ENCODE assay signal across 9 cellular contexts in the genomic region with DNA sequence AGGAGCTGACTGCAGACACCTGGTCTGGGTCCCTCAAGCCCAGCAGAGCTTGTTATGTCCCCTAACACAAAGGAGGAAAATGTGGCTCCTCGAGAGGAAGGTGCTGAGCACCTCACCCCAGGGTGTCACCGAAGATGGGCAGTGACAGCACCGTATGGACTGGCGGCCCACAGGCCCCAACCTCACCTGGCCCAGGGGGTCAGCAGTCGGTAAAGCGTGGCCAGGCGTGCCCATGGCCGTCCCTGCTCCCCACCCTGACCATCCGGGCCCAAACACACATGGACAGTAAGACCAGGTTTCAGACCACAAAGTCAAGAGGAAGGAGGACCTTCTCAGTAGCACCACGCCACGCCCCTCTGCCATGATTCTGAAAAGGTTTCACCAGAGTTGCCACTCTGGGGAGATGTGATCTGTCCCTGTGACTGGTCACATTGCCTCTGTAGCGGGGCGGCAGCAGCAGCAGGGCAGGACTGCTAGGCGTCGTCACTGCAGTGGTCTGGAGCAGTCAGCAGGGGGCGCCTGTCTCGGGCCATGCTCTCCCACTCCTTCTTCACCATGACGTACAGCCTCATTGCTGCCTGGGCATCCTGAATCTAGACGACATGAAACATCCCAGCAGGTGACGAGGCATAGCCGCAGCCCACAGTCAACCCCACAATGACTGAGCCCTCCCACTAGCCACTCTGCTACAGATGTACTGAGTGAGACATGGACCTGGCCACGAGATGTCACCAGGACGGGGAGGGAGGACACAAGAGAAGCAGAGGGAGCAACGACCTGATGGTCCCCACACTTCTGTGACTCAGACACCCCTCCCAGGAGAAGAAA. TPM values are rescaled to one million over a fixed set of nuclear protein-coding genes. Genes with fewer than 3 reads are reported as not detected.
A peak's percentile ranks its signal among the peaks of the same experiment; 100 is the strongest.
DNase-seq lines count a peak whose midpoint lies in the region; ATAC-seq and TF ChIP-seq lines count a peak whose summit lies in the region.
"Had no signal": no experiment of that assay in that cellular context is flagged by ENCODE, and none has a peak within 500 bp of the region (broad histone marks: within the 10 kb centered on the region; RNA-seq: fewer than 3 reads in every experiment).

No MANE protein-coding gene starts in this region.

- H3K27me3 Mint-ChIP-seq in activated T-helper 17 cell treated with anti-CD3 and anti-CD28 coated beads, Interleukin-2, amount 50 U/mL, for 72 hours: no peaks in the 10 kb centered on the region

- H3K27ac ChIP-seq in RWPE2 (ENCODE audit: poor library complexity, severe bottlenecking) (no peak overlapping the region), neutrophil (no peak overlapping the region), stomach (no peak overlapping the region)
- H3K27ac ChIP-seq: BLaER1 treated with 17β-estradiol and CSF1 and Interleukin-3, amounts not matched to agents 10 nM and 100 nM had no signal

- TF ChIP-seq EP300 in stomach (IDR thresholded peaks at IDR 0.05): no peak

- H3K27me3 ChIP-seq in RWPE2 (ENCODE audit: insufficient read depth, poor library complexity, severe bottlenecking) (no peaks in the 10 kb centered on the region), neutrophil (no peaks in the 10 kb centered on the region), stomach (no peaks in the 10 kb centered on the region)
- H3K27me3 ChIP-seq: BLaER1 treated with 17β-estradiol and CSF1 and Interleukin-3, amounts not matched to agents 10 nM and 100 nM had no signal

- DNase-seq in NCI-H1436 (lab: John Stamatoyannopoulos, UW) (peak; percentile 26), NCI-H1436 treated with DMSO at 0.1 percent for 48 hours (lab: John Stamatoyannopoulos, UW) (no peak), RWPE2 (ENCODE audit: low spot score) (peak; percentile 59), fibroblast of pulmonary artery (ENCODE audit: low read depth) (peak; percentile 80), stomach (peak; percentile 82)
- peak; percentile 80 for DNase-seq in Jurkat, Clone E6-1 (ENCODE audit: low read depth, low spot score)

- H3K36me3 ChIP-seq in RWPE2 (ENCODE audit: low read depth) (peaks cover 67% of the 10 kb centered on the region), neutrophil (peaks cover 53% of the 10 kb centered on the region), stomach (peaks cover 36 to 90% (median 86%) of the 10 kb centered on the region in 4 donors)

- TF ChIP-seq POLR2A in stomach (IDR thresholded peaks at IDR 0.05): no peak

- peak overlapping the region; percentile 79 for H3K27ac Mint-ChIP-seq in activated T-helper 17 cell treated with anti-CD3 and anti-CD28 coated beads, Interleukin-2, amount 50 U/mL, for 72 hours

- H3K4me1 ChIP-seq in RWPE2 (ENCODE audit: insufficient read depth, poor library complexity, severe bottlenecking) (no peaks in the 10 kb centered on the region), neutrophil (ENCODE audit: control insufficient read depth in 1 of 2, insufficient read depth in 1 of 2, low read depth in 1 of 2, low read length in 1 of 2) (no peaks in the 10 kb centered on the region), stomach (no peaks in the 10 kb centered on the region)

- intact Hi-C loops in stomach (cut with DNase I; ENCODE audit: low total_unique reads): loop anchor here (5.0 kb wide), 1 partner anchor 81 kb away; no protein-coding TSS in a partner anchor

- H3K36me3 Mint-ChIP-seq in activated T-helper 17 cell treated with anti-CD3 and anti-CD28 coated beads, Interleukin-2, amount 50 U/mL, for 72 hours (ENCODE audit: low read depth): peaks cover 76% of the 10 kb centered on the region

- 47 to 52% (median 49%) methylated on average over 24 of the region's 24 CpGs for WGBS in stomach, 5 donors

- H3K4me3 Mint-ChIP-seq in activated T-helper 17 cell treated with anti-CD3 and anti-CD28 coated beads, Interleukin-2, amount 50 U/mL, for 72 hours: peak overlapping the region; percentile 41

- peak; percentile 77 for TF ChIP-seq CTCF in RWPE2 (IDR thresholded peaks at IDR 0.05; ENCODE audit: poor library complexity, severe bottlenecking)
- TF ChIP-seq CTCF in fibroblast of pulmonary artery (IDR thresholded peaks at IDR 0.05; ENCODE audit: low read length, missing control alignments): peak; percentile 93
- peak; percentile 81 for TF ChIP-seq CTCF in neutrophil (IDR thresholded peaks at IDR 0.05)
- TF ChIP-seq CTCF in stomach (IDR thresholded peaks at IDR 0.05): peak in 5 of 7 experiments; percentile 83 to 95 (median 91)

- peak; percentile 48 for ATAC-seq in RWPE2 (ENCODE audit: low read depth)
- peak; percentile 99 for ATAC-seq in activated T-helper 17 cell treated with anti-CD3 and anti-CD28 coated beads, Interleukin-2, amount 50 U/mL, for 72 hours (replicated peaks)

- no peak overlapping the region for H3K4me3 ChIP-seq in Jurkat, Clone E6-1 (ENCODE audit: low read length)
- H3K4me3 ChIP-seq in RWPE2 (ENCODE audit: severe bottlenecking): no peak overlapping the region
- no peak overlapping the region for H3K4me3 ChIP-seq in fibroblast of pulmonary artery (replicated peaks; ENCODE audit: low read depth, low read length)
- H3K4me3 ChIP-seq in neutrophil (ENCODE audit: low read depth in 1 of 2, low read length in 1 of 2): no peak overlapping the region
- no peak overlapping the region for H3K4me3 ChIP-seq in stomach
- H3K4me3 ChIP-seq: BLaER1 treated with 17β-estradiol and CSF1 and Interleukin-3, amounts not matched to agents 10 nM and 100 nM had no signal

- H3K4me1 Mint-ChIP-seq in activated T-helper 17 cell treated with anti-CD3 and anti-CD28 coated beads, Interleukin-2, amount 50 U/mL, for 72 hours: peaks cover 8% of the 10 kb centered on the region

- no peaks in the 10 kb centered on the region for H3K9me3 Mint-ChIP-seq in activated T-helper 17 cell treated with anti-CD3 and anti-CD28 coated beads, Interleukin-2, amount 50 U/mL, for 72 hours

- H3K9me3 ChIP-seq in RWPE2 (ENCODE audit: severe bottlenecking) (no peaks in the 10 kb centered on the region), neutrophil (no peaks in the 10 kb centered on the region), stomach (no peaks in the 10 kb centered on the region)
- H3K9me3 ChIP-seq: BLaER1 treated with 17β-estradiol and CSF1 and Interleukin-3, amounts not matched to agents 10 nM and 100 nM had no signal

RNA-seq across cellular contexts. Expression of a gene that starts 11.1 kb away (rescaled TPM):
- polyA plus RNA-seq in Jurkat, Clone E6-1 (2012; ENCODE audit: insufficient read depth, insufficient read length): 33.0 TPM
- 10 to 100 TPM; 26.1 to 36.5 TPM for total RNA-seq in activated T-helper 17 cell treated with anti-CD3 and anti-CD28 coated beads, Interleukin-2, amount 50 U/mL, for 72 hours
- 10 to 100 TPM in 3 of 5 donors, 1 to 10 TPM in 1, under 1 TPM in 1; 0.45 to 64.3 (median 11.2) TPM for total RNA-seq in stomach
- polyA plus RNA-seq in stomach: 10 to 100 TPM; 14.3 to 16.8 (median 14.7) TPM

RNA-seq across cellular contexts. Expression of a gene that starts 15.5 kb away (rescaled TPM):
- 4.1 TPM for polyA plus RNA-seq in Jurkat, Clone E6-1 (2012; ENCODE audit: insufficient read depth, insufficient read length)
- 1 to 10 TPM; 1.2 to 3.9 TPM for total RNA-seq in activated T-helper 17 cell treated with anti-CD3 and anti-CD28 coated beads, Interleukin-2, amount 50 U/mL, for 72 hours
- total RNA-seq in stomach: 10 to 100 TPM in 1 of 5 donors, 1 to 10 TPM in 3, not detected in 1; 4.6 to 19.6 (median 6.1) TPM
- 1 to 10 TPM; 6.6 to 8.3 (median 8.3) TPM for polyA plus RNA-seq in stomach

RNA-seq across cellular contexts. Expression of a gene that starts 30.5 kb away (rescaled TPM):
- polyA plus RNA-seq in Jurkat, Clone E6-1 (2012; ENCODE audit: insufficient read depth, insufficient read length): 1.3 TPM
- total RNA-seq in activated T-helper 17 cell treated with anti-CD3 and anti-CD28 coated beads, Interleukin-2, amount 50 U/mL, for 72 hours: under 1 TPM in 1 of 2 donors, not detected in 1; 0.77 TPM
- total RNA-seq in stomach: not detected
- polyA plus RNA-seq in stomach: 1 to 10 TPM; 1.3 to 2.6 (median 1.9) TPM

RNA-seq across cellular contexts. Expression of a gene that starts 30.8 kb away (rescaled TPM):
- 156 TPM for polyA plus RNA-seq in Jurkat, Clone E6-1 (2012; ENCODE audit: insufficient read depth, insufficient read length)
- 100 to 1,000 TPM; 315 to 380 TPM for total RNA-seq in activated T-helper 17 cell treated with anti-CD3 and anti-CD28 coated beads, Interleukin-2, amount 50 U/mL, for 72 hours
- total RNA-seq in stomach: 100 to 1,000 TPM; 123 to 200 (median 147) TPM
- polyA plus RNA-seq in stomach: 10 to 100 TPM; 26.4 to 57.0 (median 42.4) TPM

RNA-seq across cellular contexts. Expression of a gene that starts 50.3 kb away (rescaled TPM):
- polyA plus RNA-seq in Jurkat, Clone E6-1 (2012; ENCODE audit: insufficient read depth, insufficient read length): 71.4 TPM
- total RNA-seq in activated T-helper 17 cell treated with anti-CD3 and anti-CD28 coated beads, Interleukin-2, amount 50 U/mL, for 72 hours: 10 to 100 TPM in 1 of 2 donors, 1 to 10 TPM in 1; 7.0 to 17.3 TPM
- 10 to 100 TPM in 2 of 5 donors, 1 to 10 TPM in 3; 1.8 to 75.3 (median 7.1) TPM for total RNA-seq in stomach
- polyA plus RNA-seq in stomach: 10 to 100 TPM; 45.4 to 54.4 (median 47.1) TPM
